In the genomic region with DNA sequence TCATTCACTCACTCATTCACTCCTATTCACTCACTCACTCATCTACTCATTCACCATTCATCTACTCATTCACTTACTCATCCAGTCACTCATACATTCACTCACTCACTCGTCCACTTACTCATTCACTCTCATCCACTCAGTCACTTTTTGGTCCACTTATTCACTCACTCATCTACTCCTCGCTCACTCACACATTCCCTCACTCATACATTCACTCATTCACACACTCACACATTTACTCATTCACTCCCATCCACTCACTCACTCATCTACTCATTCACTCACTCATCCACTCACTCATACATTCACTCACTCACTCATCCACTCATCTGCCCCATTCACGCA, we compare ENCODE assay signal across 25 cellular contexts. TPM values are rescaled to one million over a fixed set of nuclear protein-coding genes. Genes with fewer than 3 reads are reported as not detected.
"Had no signal": no experiment of that assay in that cellular context is flagged by ENCODE, and none has a peak within 500 bp of the region (broad histone marks: within the 10 kb centered on the region; RNA-seq: fewer than 3 reads in every experiment).

No MANE protein-coding gene starts in this region.

- ATAC-seq: activated CD8-positive, alpha-beta memory T cell treated with anti-CD3 and anti-CD28 coated beads, Interleukin-2, amount 10 ng/mL, durations not matched to agents 7 days and 5 days had no signal

- H3K27ac ChIP-seq: SJCRH30, VCaP had no signal

- H3K4me3 ChIP-seq: cardiac muscle cell, MG63, SJCRH30 had no signal

- H3K4me2 ChIP-seq: SK-N-SH had no signal

- H3K27me3 ChIP-seq: cardiac muscle cell, MG63, SJCRH30 had no signal

- H3K27me3 Mint-ChIP-seq: activated T-cell treated with anti-CD3 and anti-CD28 coated beads, Interleukin-2, amount 50 U/mL, for 24 hours had no signal

- H3K4me1 Mint-ChIP-seq: activated CD8-positive, alpha-beta memory T cell treated with anti-CD3 and anti-CD28 coated beads, Interleukin-2, amount 10 ng/mL, durations not matched to agents 7 days and 5 days; activated naive CD4-positive, alpha-beta T cell treated with anti-CD3 and anti-CD28 coated beads, Interleukin-2, amount 10 ng/mL, durations not matched to agents 7 days and 5 days had no signal

- H3K36me3 ChIP-seq: cardiac muscle cell, MG63, SJCRH30 had no signal

- H3K9ac ChIP-seq: SK-N-SH had no signal

- H3K9me3 ChIP-seq: MG63, SJCRH30, SK-N-SH had no signal

- H3K36me3 Mint-ChIP-seq: activated CD8-positive, alpha-beta memory T cell treated with anti-CD3 and anti-CD28 coated beads, Interleukin-2, amount 10 ng/mL, durations not matched to agents 7 days and 5 days; activated naive CD4-positive, alpha-beta T cell treated with anti-CD3 and anti-CD28 coated beads, Interleukin-2, amount 10 ng/mL, durations not matched to agents 7 days and 5 days had no signal

- H3K4me1 ChIP-seq: SJCRH30 had no signal

- H3K4me3 Mint-ChIP-seq: activated CD8-positive, alpha-beta memory T cell treated with anti-CD3 and anti-CD28 coated beads, Interleukin-2, amount 10 ng/mL, durations not matched to agents 7 days and 5 days; activated naive CD4-positive, alpha-beta T cell treated with anti-CD3 and anti-CD28 coated beads, Interleukin-2, amount 10 ng/mL, durations not matched to agents 7 days and 5 days; activated T-cell treated with anti-CD3 and anti-CD28 coated beads, Interleukin-2, amount 50 U/mL, for 24 hours; brain had no signal

- FAIRE-seq: astrocyte had no signal

- H3K27ac Mint-ChIP-seq: activated CD8-positive, alpha-beta memory T cell treated with anti-CD3 and anti-CD28 coated beads, Interleukin-2, amount 10 ng/mL, durations not matched to agents 7 days and 5 days; activated naive CD4-positive, alpha-beta T cell treated with anti-CD3 and anti-CD28 coated beads, Interleukin-2, amount 10 ng/mL, durations not matched to agents 7 days and 5 days; activated T-cell treated with anti-CD3 and anti-CD28 coated beads, Interleukin-2, amount 50 U/mL, for 24 hours; activated T-helper 2 cell treated with anti-CD3 and anti-CD28 coated beads, Interferon-gamma antibody, Interleukin-2, Interleukin-4, amounts not matched to agents 10 μg/mL and 5 μg/mL and 100 μg/mL, durations not matched to agents 14 hours and 24 hours and 36 hours; brain had no signal

- DNase-seq: activated CD4-positive, alpha-beta T cell treated with anti-CD3 and anti-CD28 coated beads, Interleukin-2, amount 50 U/mL, for 1 hour; activated CD4-positive, CD25-positive, alpha-beta regulatory T cell; activated CD8-positive, alpha-beta memory T cell treated with anti-CD3 and anti-CD28 coated beads, Interleukin-2, amount 10 ng/mL, durations not matched to agents 7 days and 5 days; activated gamma-delta T cell treated with Interleukin-2 at 50 U/mL for 16 hours; activated naive CD4-positive, alpha-beta T cell treated with anti-CD3 and anti-CD28 coated beads, Interleukin-2, amount 10 ng/mL, durations not matched to agents 7 days and 5 days; activated T-cell treated with anti-CD3 and anti-CD28 coated beads, Interleukin-2, amount 50 U/mL, for 24 hours; amygdala; MG63; NCI-H1105; NCI-H1436; NCI-H1694 treated with DMSO at 0.1 percent for 48 hours; NCI-H2029 treated with DMSO at 0.1 percent for 48 hours; NCI-H345; NCI-H510A; NCI-H526 treated with DMSO at 0.1 percent for 48 hours; NCI-H82; RPMI8226; SJCRH30; SK-N-SH; T-helper 1 cell had no signal

RNA-seq across cellular contexts. Expression of a gene that starts 27.7 kb away (rescaled TPM):
- total RNA-seq: activated CD8-positive, alpha-beta memory T cell treated with anti-CD3 and anti-CD28 coated beads, Interleukin-2, amount 10 ng/mL, durations not matched to agents 7 days and 5 days; SJCRH30 had no signal
